Comparison of ENCODE assay signal across 9 cellular contexts in the genomic region with DNA sequence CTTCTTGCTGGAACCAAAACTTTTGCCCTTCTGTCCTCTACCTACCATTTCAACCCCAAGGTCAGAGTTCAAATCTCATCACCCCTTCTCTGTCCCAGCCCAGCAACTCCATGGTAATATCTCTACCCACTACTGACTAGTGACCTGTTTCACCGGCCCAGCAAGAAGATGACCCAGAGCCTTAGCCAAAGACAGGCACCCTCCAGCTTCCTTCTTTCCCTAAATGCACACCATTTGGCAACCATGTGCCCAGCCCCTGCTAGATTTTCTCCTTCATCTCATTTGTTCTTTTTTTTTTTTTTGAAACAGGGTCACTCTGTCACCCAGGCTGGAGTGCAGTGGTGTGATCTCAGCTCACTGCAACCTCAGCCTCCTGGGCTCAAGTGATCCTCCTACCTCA. TPM values are rescaled to one million over a fixed set of nuclear protein-coding genes. Genes with fewer than 3 reads are reported as not detected.
A peak's percentile ranks its signal among the peaks of the same experiment; 100 is the strongest.
DNase-seq lines count a peak whose midpoint lies in the region; ATAC-seq and TF ChIP-seq lines count a peak whose summit lies in the region.
"Had no signal": no experiment of that assay in that cellular context is flagged by ENCODE, and none has a peak within 500 bp of the region (broad histone marks: within the 10 kb centered on the region; RNA-seq: fewer than 3 reads in every experiment).

No MANE protein-coding gene starts in this region.

- no peaks in the 10 kb centered on the region for H3K27me3 Mint-ChIP-seq in activated naive CD4-positive, alpha-beta T cell treated with anti-CD3 and anti-CD28 coated beads, Interleukin-2, amount 50 U/mL, for 24 hours
- H3K27me3 Mint-ChIP-seq in activated naive CD8-positive, alpha-beta T cell: no peaks in the 10 kb centered on the region

- H3K27ac Mint-ChIP-seq in activated naive CD4-positive, alpha-beta T cell treated with anti-CD3 and anti-CD28 coated beads, Interleukin-2, amount 50 U/mL, for 24 hours: peak overlapping the region; percentile 99
- peak overlapping the region; percentile 94 for H3K27ac Mint-ChIP-seq in activated naive CD8-positive, alpha-beta T cell

- H3K4me1 ChIP-seq in lower lobe of right lung (peaks cover 99% of the 10 kb centered on the region), transverse colon (peaks cover 12 to 56% (median 22%) of the 10 kb centered on the region in 4 donors)

- no peak for TF ChIP-seq POLR2A in transverse colon (IDR thresholded peaks at IDR 0.05)

- H3K9me3 Mint-ChIP-seq in activated naive CD4-positive, alpha-beta T cell treated with anti-CD3 and anti-CD28 coated beads, Interleukin-2, amount 50 U/mL, for 24 hours: no peaks in the 10 kb centered on the region
- H3K9me3 Mint-ChIP-seq in activated naive CD8-positive, alpha-beta T cell (ENCODE audit: low read depth): no peaks in the 10 kb centered on the region

- peaks cover 2% of the 10 kb centered on the region for H3K36me3 Mint-ChIP-seq in activated naive CD4-positive, alpha-beta T cell treated with anti-CD3 and anti-CD28 coated beads, Interleukin-2, amount 50 U/mL, for 24 hours
- H3K36me3 Mint-ChIP-seq in activated naive CD8-positive, alpha-beta T cell: no peaks in the 10 kb centered on the region

- H3K4me3 ChIP-seq in lower lobe of right lung (peak overlapping the region; percentile 41), transverse colon (no peak overlapping the region)

- no peak for ATAC-seq in lower lobe of right lung

- WGBS in transverse colon (ENCODE audit: low coverage in 1 of 2), 2 donors: 85 to 100% methylated on average over 1 of the region's 1 CpG

- H3K36me3 ChIP-seq in lower lobe of right lung (no peaks in the 10 kb centered on the region), transverse colon (no peaks in the 10 kb centered on the region)

- TF ChIP-seq CTCF in lower lobe of right lung (IDR thresholded peaks at IDR 0.05) (no peak), transverse colon (IDR thresholded peaks at IDR 0.05) (no peak)

- peaks cover 63% of the 10 kb centered on the region for H3K4me1 Mint-ChIP-seq in activated naive CD4-positive, alpha-beta T cell treated with anti-CD3 and anti-CD28 coated beads, Interleukin-2, amount 50 U/mL, for 24 hours
- peaks cover 64% of the 10 kb centered on the region for H3K4me1 Mint-ChIP-seq in activated naive CD8-positive, alpha-beta T cell (ENCODE audit: low read depth)

- peak overlapping the region; percentile 81 for H3K4me3 Mint-ChIP-seq in activated naive CD4-positive, alpha-beta T cell treated with anti-CD3 and anti-CD28 coated beads, Interleukin-2, amount 50 U/mL, for 24 hours
- H3K4me3 Mint-ChIP-seq in activated naive CD8-positive, alpha-beta T cell: peak overlapping the region; percentile 61

- intact Hi-C loops in lower lobe of right lung (cut with DNase I) (loop anchor here (10.0 kb wide), 1 partner anchor 57 kb away; the partner anchor contains the start of gene STARD10), transverse colon (cut with DNase I; ENCODE audit: low total_unique reads) (no loop called here)

- in situ Hi-C loops in transverse colon (cut with MboI; ENCODE audit: low pct_ligation_motif_present in 1 of 4, low pct_unique_long_range_greater_than_20kb in 1 of 4, low sequenced_read_pairs in 3 of 4): no loop called here

- DNase-seq in activated naive CD4-positive, alpha-beta T cell (lab: John Stamatoyannopoulos, UW): no peak
- DNase-seq in lower lobe of right lung (no peak), transverse colon (no peak), AML-193 (lab: John Stamatoyannopoulos, UW) (no peak), 8988T (no peak)
- DNase-seq in activated effector memory CD4-positive, alpha-beta T cell treated with anti-CD3 and anti-CD28 coated beads, Interleukin-2, amount 50 U/mL, for 16 hours: no peak
- DNase-seq: NCI-H2227 treated with DMSO at 0.1 percent for 48 hours had no signal

- peak overlapping the region; percentile 86 for H3K27ac ChIP-seq in lower lobe of right lung
- peak overlapping the region; percentile 11 to 76 (median 66) for H3K27ac ChIP-seq in transverse colon

- TF ChIP-seq EP300 in transverse colon (IDR thresholded peaks at IDR 0.05; ENCODE audit: low read depth): no peak

- H3K27me3 ChIP-seq in lower lobe of right lung (ENCODE audit: low read depth) (no peaks in the 10 kb centered on the region), transverse colon (no peaks in the 10 kb centered on the region)

- H3K9me3 ChIP-seq in lower lobe of right lung (no peaks in the 10 kb centered on the region), transverse colon (no peaks in the 10 kb centered on the region)

RNA-seq across cellular contexts. Expression of gene ARAP1, which starts 14.9 kb away (rescaled TPM):
- total RNA-seq in lower lobe of right lung (276 TPM), transverse colon (100 to 1,000 TPM in 3 of 4 donors, 10 to 100 TPM in 1; 99.4 to 233 (median 108) TPM)

RNA-seq across cellular contexts. Expression of gene STARD10, which starts 56.5 kb away (rescaled TPM):
- total RNA-seq in lower lobe of right lung (126 TPM), transverse colon (100 to 1,000 TPM in 3 of 4 donors, 10 to 100 TPM in 1; 82.7 to 714 (median 225) TPM)
